In the genomic region with DNA sequence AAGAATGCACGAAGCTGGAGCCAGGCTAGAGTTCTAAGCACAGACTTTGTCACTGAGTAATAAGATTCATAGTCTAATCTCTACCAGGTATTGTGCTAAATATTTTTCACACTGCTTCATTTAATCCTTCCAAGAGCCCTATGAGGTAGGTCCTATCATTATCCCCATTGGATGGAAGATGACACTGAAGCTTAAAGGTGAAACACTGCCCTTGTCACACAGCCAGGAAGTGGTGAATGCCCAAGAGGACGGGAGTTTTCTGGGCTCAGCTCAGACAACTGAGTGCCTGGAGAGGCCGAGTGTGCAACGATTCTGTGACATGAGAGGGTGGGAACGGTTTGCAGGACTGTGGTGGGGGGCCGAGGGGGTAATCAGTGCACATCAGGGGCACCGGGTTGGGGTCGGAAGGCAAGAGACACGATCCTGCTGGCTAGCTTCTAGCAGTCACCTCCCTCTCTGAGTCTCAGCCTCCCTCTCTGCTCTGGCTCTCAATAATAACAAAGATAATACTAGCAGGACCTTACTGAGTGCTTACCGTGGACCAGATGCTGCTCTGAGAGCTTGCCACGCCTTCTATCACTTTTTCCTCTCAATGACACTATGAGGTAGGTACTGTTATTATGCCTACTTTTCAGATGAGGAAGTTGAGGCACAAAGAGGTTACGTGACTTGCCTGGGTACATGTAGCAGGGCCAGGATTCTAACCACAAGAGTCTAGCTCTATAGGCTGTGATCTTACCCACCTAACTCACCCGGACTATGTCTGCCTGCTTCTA, we compare ENCODE assay signal across 14 cellular contexts. TPM values are rescaled to one million over a fixed set of nuclear protein-coding genes. Genes with fewer than 3 reads are reported as not detected.
DNase-seq lines count a peak whose midpoint lies in the region; ATAC-seq and TF ChIP-seq lines count a peak whose summit lies in the region.
"Had no signal": no experiment of that assay in that cellular context is flagged by ENCODE, and none has a peak within 500 bp of the region (broad histone marks: within the 10 kb centered on the region; RNA-seq: fewer than 3 reads in every experiment).

No MANE protein-coding gene starts in this region.

- CTCF ChIA-PET in T-cell (lab: Charles Lee): interaction anchor here in 1 of 2 donors (0.6 kb wide), 1 partner anchor 58 kb away, joined by 3 read pairs; no protein-coding TSS in a partner anchor

- H3K27ac Mint-ChIP-seq in activated naive CD4-positive, alpha-beta T cell treated with anti-CD3 and anti-CD28 coated beads, Interleukin-2, amount 50 U/mL, for 24 hours: peak overlapping the region; percentile 25
- peak overlapping the region; percentile 79 to 81 for H3K27ac Mint-ChIP-seq in T-cell

- TF ChIP-seq CTCF in esophagus squamous epithelium (IDR thresholded peaks at IDR 0.05): no peak

- H3K4me1 Mint-ChIP-seq in activated naive CD4-positive, alpha-beta T cell treated with anti-CD3 and anti-CD28 coated beads, Interleukin-2, amount 50 U/mL, for 24 hours: peaks cover 49% of the 10 kb centered on the region
- peaks cover 20 to 45% (median 42%) of the 10 kb centered on the region in 3 donors for H3K4me1 Mint-ChIP-seq in T-cell

- H3K9me3 ChIP-seq in esophagus squamous epithelium (no peaks in the 10 kb centered on the region), thymus (ENCODE audit: control insufficient read depth) (no peaks in the 10 kb centered on the region)

- H3K36me3 ChIP-seq in esophagus squamous epithelium (no peaks in the 10 kb centered on the region), thymus (ENCODE audit: control insufficient read depth, insufficient read depth) (no peaks in the 10 kb centered on the region)

- no peaks in the 10 kb centered on the region for H3K27me3 ChIP-seq in esophagus squamous epithelium
- no peaks in the 10 kb centered on the region for H3K27me3 ChIP-seq in thymus (ENCODE audit: control insufficient read depth, insufficient read depth)

- H3K4me3 Mint-ChIP-seq in activated naive CD4-positive, alpha-beta T cell treated with anti-CD3 and anti-CD28 coated beads, Interleukin-2, amount 50 U/mL, for 24 hours: peak overlapping the region; percentile 63
- H3K4me3 Mint-ChIP-seq in T-cell: peak overlapping the region in 2 of 3 donors; percentile 63 to 70

- no peaks in the 10 kb centered on the region for H3K36me3 Mint-ChIP-seq in activated naive CD4-positive, alpha-beta T cell treated with anti-CD3 and anti-CD28 coated beads, Interleukin-2, amount 50 U/mL, for 24 hours
- H3K36me3 Mint-ChIP-seq in T-cell: no peaks in the 10 kb centered on the region

- no peaks in the 10 kb centered on the region for H3K27me3 Mint-ChIP-seq in activated naive CD4-positive, alpha-beta T cell treated with anti-CD3 and anti-CD28 coated beads, Interleukin-2, amount 50 U/mL, for 24 hours
- H3K27me3 Mint-ChIP-seq in T-cell: no peaks in the 10 kb centered on the region

- H3K9me3 Mint-ChIP-seq in activated naive CD4-positive, alpha-beta T cell treated with anti-CD3 and anti-CD28 coated beads, Interleukin-2, amount 50 U/mL, for 24 hours: no peaks in the 10 kb centered on the region
- no peaks in the 10 kb centered on the region for H3K9me3 Mint-ChIP-seq in T-cell

- H3K27ac ChIP-seq in esophagus squamous epithelium (peak overlapping the region in 3 of 4 donors; percentile 5 to 72 (median 53)), thymus (ENCODE audit: low read depth) (peak overlapping the region; percentile 72)
- H3K27ac ChIP-seq: PC-9 had no signal

- H3K4me1 ChIP-seq in esophagus squamous epithelium (peaks cover 2 to 64% (median 21%) of the 10 kb centered on the region in 3 donors), thymus (ENCODE audit: control insufficient read depth, insufficient read depth, low read length) (peaks cover 24% of the 10 kb centered on the region)

- H3K4me3 ChIP-seq in esophagus squamous epithelium (no peak overlapping the region), thymus (ENCODE audit: low read length) (no peak overlapping the region)
- H3K4me3 ChIP-seq: PC-9 had no signal

- WGBS in esophagus squamous epithelium, 2 donors: 51 to 56% methylated on average over 13 of the region's 13 CpGs
- WGBS in thymus: 60% methylated on average over 13 of the region's 13 CpGs

- intact Hi-C loops in esophagus squamous epithelium (cut with DNase I): no loop called here

- no peak for DNase-seq in activated naive CD4-positive, alpha-beta T cell treated with anti-CD3 and anti-CD28 coated beads, Interleukin-2, amount 50 U/mL, for 16 hours
- DNase-seq in T-cell (no peak), esophagus squamous epithelium (lab: John Stamatoyannopoulos, UW) (no peak), SK-N-DZ (ENCODE audit: low spot score) (no peak), NCI-H2107 (lab: John Stamatoyannopoulos, UW) (no peak), NCI-H226 (no peak)
- DNase-seq: amniotic stem cell, DMS79 treated with DMSO at 0.1 percent for 48 hours, MV-4-11, PC-9 had no signal

- POLR2A ChIA-PET in T-cell (lab: Charles Lee): interaction anchor here in 1 of 2 donors (0.7 kb wide), 1 partner anchor 9 kb away, joined by 9 read pairs; no protein-coding TSS in a partner anchor

- TF ChIP-seq POLR2A in esophagus squamous epithelium (IDR thresholded peaks at IDR 0.05): no peak

- ATAC-seq in T-cell (replicated peaks in 1 of 4): peak; percentile 36 to 52 (median 42)

RNA-seq across cellular contexts. Expression of a gene that starts 12.4 kb away (rescaled TPM):
- total RNA-seq in T-cell (under 1 TPM; 0.10 to 0.35 (median 0.26) TPM), esophagus squamous epithelium (1 to 10 TPM in 1 of 4 donors, under 1 TPM in 3; 0.50 to 2.1 (median 0.81) TPM)
- 1.1 TPM for polyA plus RNA-seq in thymus
- 2.5 and 2.6 TPM in 2 replicates for polyA plus RNA-seq in SK-N-DZ (2014; cell fraction: cytosol; rRNA removed)
- 4.0 and 4.4 TPM in 2 replicates for polyA plus RNA-seq in SK-N-DZ (2014; cell fraction: nucleus; rRNA removed)
- total RNA-seq: dermis blood vessel endothelial cell, lung microvascular endothelial cell had no signal
